14 cellular contexts compared by ENCODE assay signal in the genomic region with DNA sequence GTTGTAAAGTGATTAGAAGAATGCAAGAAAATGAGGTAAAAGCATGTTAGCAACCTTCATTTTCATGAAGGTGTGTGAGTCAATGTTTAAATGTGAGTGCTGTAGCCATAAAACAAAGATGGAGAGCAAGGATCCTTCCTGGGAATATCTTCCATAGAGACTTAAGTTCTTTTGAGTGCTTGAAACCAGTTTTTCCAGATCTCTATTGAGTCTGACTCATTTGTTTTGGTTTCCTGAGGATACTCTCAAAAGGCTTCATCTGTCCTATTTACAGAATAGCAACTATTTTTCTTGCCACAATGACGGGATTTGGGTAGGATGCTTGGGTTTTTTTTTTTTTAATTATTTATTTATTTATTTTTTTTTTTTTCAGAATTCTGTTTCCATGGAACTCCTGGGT. TPM values are rescaled to one million over a fixed set of nuclear protein-coding genes. Genes with fewer than 3 reads are reported as not detected.
DNase-seq lines count a peak whose midpoint lies in the region; ATAC-seq, FAIRE-seq and TF ChIP-seq lines count a peak whose summit lies in the region.
"Had no signal": no experiment of that assay in that cellular context is flagged by ENCODE, and none has a peak within 500 bp of the region (broad histone marks: within the 10 kb centered on the region; RNA-seq: fewer than 3 reads in every experiment).

No MANE protein-coding gene starts in this region.

- H3K27me3 Mint-ChIP-seq in chondrocyte (ENCODE audit: low read depth), result no peaks in the 10 kb centered on the region
- no peaks in the 10 kb centered on the region for H3K27me3 Mint-ChIP-seq in activated T-helper 17 cell treated with anti-CD3 and anti-CD28 coated beads, Interleukin-2, amount 50 U/mL, for 72 hours
- H3K27me3 Mint-ChIP-seq: memory B cell had no signal

- no peak overlapping the region for H3K9ac ChIP-seq in mesendoderm (ENCODE audit: low read length)

- no peak overlapping the region for H3K4me3 Mint-ChIP-seq in chondrocyte (ENCODE audit: unreplicated experiment)
- H3K4me3 Mint-ChIP-seq in activated T-helper 17 cell treated with anti-CD3 and anti-CD28 coated beads, Interleukin-2, amount 50 U/mL, for 72 hours, result no peak overlapping the region
- H3K4me3 Mint-ChIP-seq: memory B cell had no signal

- no peak overlapping the region for H3K27ac ChIP-seq in mesendoderm (ENCODE audit: low read depth, low read length)

- no peak for TF ChIP-seq POLR2A in GM12891 (IDR thresholded peaks at IDR 0.05; ENCODE audit: low read depth, low read length)

- no peak overlapping the region for H4K8ac ChIP-seq in mesendoderm (ENCODE audit: low read depth, low read length)

- H2BK15ac ChIP-seq in mesendoderm (replicated peaks; ENCODE audit: low read depth), result no peak overlapping the region

- no CpG with 5 or more reads among the region's 1 CpG for WGBS in mesendoderm (ENCODE audit: extremely low coverage, insufficient coverage, low lambda C conversion rate)

- H3K56ac ChIP-seq in mesendoderm (ENCODE audit: low read length), result no peak overlapping the region

- DNase-seq in COR-L47 (lab: John Stamatoyannopoulos, UW) (peak; percentile 15), LHCN-M2 (ENCODE audit: low read depth) (peak; percentile 93), chondrocyte (ENCODE audit: low spot score) (no peak), mesendoderm (peak; percentile 75), GM12891 (ENCODE audit: insufficient read length, low spot score) (no peak), NCI-H82 treated with DMSO at 0.1 percent for 48 hours (lab: John Stamatoyannopoulos, UW; ENCODE audit: unreplicated experiment) (no peak), retina (no peak)
- DNase-seq: DMS 273 treated with DMSO at 0.1 percent for 48 hours, foreskin melanocyte, NCI-H82, right cardiac atrium had no signal

- H3K23ac ChIP-seq in mesendoderm (ENCODE audit: low read length), result no peak overlapping the region

- H3K9me3 Mint-ChIP-seq in chondrocyte (ENCODE audit: low read depth), result peaks cover 7% of the 10 kb centered on the region
- no peaks in the 10 kb centered on the region for H3K9me3 Mint-ChIP-seq in activated T-helper 17 cell treated with anti-CD3 and anti-CD28 coated beads, Interleukin-2, amount 50 U/mL, for 72 hours
- H3K9me3 Mint-ChIP-seq: memory B cell had no signal

- H2BK5ac ChIP-seq in mesendoderm (ENCODE audit: low read length), result no peak overlapping the region

- FAIRE-seq in GM12891 (lab: Jason Lieb, UNC), result no peak

- no peak for TF ChIP-seq CTCF in chondrocyte (IDR thresholded peaks at IDR 0.05)

- no peaks in the 10 kb centered on the region for H3K36me3 ChIP-seq in mesendoderm (ENCODE audit: control insufficient read depth, insufficient read depth, low read length)
- H3K36me3 ChIP-seq: ascending aorta had no signal

- peaks cover 37% of the 10 kb centered on the region for H3K4me1 Mint-ChIP-seq in chondrocyte (ENCODE audit: low read depth)
- H3K4me1 Mint-ChIP-seq in activated T-helper 17 cell treated with anti-CD3 and anti-CD28 coated beads, Interleukin-2, amount 50 U/mL, for 72 hours, result peaks cover 13% of the 10 kb centered on the region

- no peaks in the 10 kb centered on the region for H3K79me2 ChIP-seq in mesendoderm (ENCODE audit: control insufficient read depth, insufficient read depth, low read length)

- no peak overlapping the region for H4K5ac ChIP-seq in mesendoderm (ENCODE audit: low read length)

- no peak overlapping the region for H2AK5ac ChIP-seq in mesendoderm (ENCODE audit: low read length)

- no peak overlapping the region for H3K4me2 ChIP-seq in mesendoderm (ENCODE audit: low read length)

- H2BK120ac ChIP-seq in mesendoderm (ENCODE audit: low read depth, low read length), result no peak overlapping the region

- no peak for ATAC-seq in activated T-helper 17 cell treated with anti-CD3 and anti-CD28 coated beads, Interleukin-2, amount 50 U/mL, for 72 hours (replicated peaks)
- ATAC-seq: right cardiac atrium had no signal

- H3K18ac ChIP-seq in mesendoderm (ENCODE audit: low read length), result no peak overlapping the region

- H3K27me3 ChIP-seq in mesendoderm (ENCODE audit: insufficient read depth, low read length, poor library complexity), result no peaks in the 10 kb centered on the region
- H3K27me3 ChIP-seq: ascending aorta had no signal

- no peaks in the 10 kb centered on the region for H3K79me1 ChIP-seq in mesendoderm (ENCODE audit: low read length)

- no peaks in the 10 kb centered on the region for H3K4me1 ChIP-seq in mesendoderm (ENCODE audit: control insufficient read depth, low read depth, low read length)

- H3K4me3 ChIP-seq in mesendoderm (ENCODE audit: low read length), result no peak overlapping the region
- H3K4me3 ChIP-seq: ascending aorta had no signal

- peaks cover 17% of the 10 kb centered on the region for H3K36me3 Mint-ChIP-seq in chondrocyte (ENCODE audit: low read depth)
- H3K36me3 Mint-ChIP-seq in activated T-helper 17 cell treated with anti-CD3 and anti-CD28 coated beads, Interleukin-2, amount 50 U/mL, for 72 hours (ENCODE audit: low read depth), result peaks cover 6% of the 10 kb centered on the region

- peak overlapping the region; percentile 96 for H3K27ac Mint-ChIP-seq in chondrocyte (ENCODE audit: unreplicated experiment)
- H3K27ac Mint-ChIP-seq in activated T-helper 17 cell treated with anti-CD3 and anti-CD28 coated beads, Interleukin-2, amount 50 U/mL, for 72 hours, result no peak overlapping the region
- H3K27ac Mint-ChIP-seq: memory B cell had no signal

- H3K4ac ChIP-seq in mesendoderm (ENCODE audit: low read depth, low read length), result no peak overlapping the region

TF ChIP-seq in GM12891, 5 proteins besides CTCF, POLR2A, EP300 and RAD21:
- TF ChIP-seq POU2F2 (IDR thresholded peaks at IDR 0.05; ENCODE audit: low read depth, low read length) (no peak), TAF1 (IDR thresholded peaks at IDR 0.05; ENCODE audit: low read depth, low read length) (no peak), POLR2AphosphoS5 (IDR thresholded peaks at IDR 0.05; ENCODE audit: low read depth, low read length) (no peak), SPI1 (IDR thresholded peaks at IDR 0.05; ENCODE audit: low read depth, low read length) (no peak), PAX5 (IDR thresholded peaks at IDR 0.05; ENCODE audit: insufficient read depth, low read length, severe bottlenecking) (no peak)

RNA-seq across cellular contexts. Expression of a gene that starts 45.9 kb away (rescaled TPM):
- 23.8 and 30.4 TPM in 2 replicates for total RNA-seq in LHCN-M2 (2014; rRNA removed)
- polyA plus RNA-seq in LHCN-M2 (2012), result 41.7 TPM
- 31.0 to 37.9 TPM (median 34.5 TPM) in 3 replicates for total RNA-seq in chondrocyte
- 22.0 TPM for polyA plus RNA-seq in mesendoderm (2013, experiment 1 of 2)
- 22.2 TPM for polyA plus RNA-seq in mesendoderm (2013, experiment 2 of 2)
- 19.4 TPM for polyA plus RNA-seq in GM12891 (2012; ENCODE audit: low read depth, missing spikeins)
- total RNA-seq in activated T-helper 17 cell treated with anti-CD3 and anti-CD28 coated beads, Interleukin-2, amount 50 U/mL, for 72 hours, result 10 to 100 TPM; 34.0 to 35.3 TPM

Comparison
In these comparisons a context has a peak if more than half of its experiments do, and no peak if none do; other contexts are left out.
1. DNase-seq: peak in COR-L47 (single experiment), LHCN-M2 (single experiment) and mesendoderm (single experiment); none in chondrocyte (single experiment), GM12891 (single experiment), NCI-H82 treated with DMSO at 0.1 percent for 48 hours (single experiment) and retina (single experiment).